In genomic region chr6:138499303-138499991, GRCh38 we compare ENCODE assay signal across 8 cellular contexts. TPM values are rescaled to one million over a fixed set of nuclear protein-coding genes. Genes with fewer than 3 reads are reported as not detected.
DNase-seq lines count a peak whose midpoint lies in the region; ATAC-seq and TF ChIP-seq lines count a peak whose summit lies in the region.

A gene with protein sequence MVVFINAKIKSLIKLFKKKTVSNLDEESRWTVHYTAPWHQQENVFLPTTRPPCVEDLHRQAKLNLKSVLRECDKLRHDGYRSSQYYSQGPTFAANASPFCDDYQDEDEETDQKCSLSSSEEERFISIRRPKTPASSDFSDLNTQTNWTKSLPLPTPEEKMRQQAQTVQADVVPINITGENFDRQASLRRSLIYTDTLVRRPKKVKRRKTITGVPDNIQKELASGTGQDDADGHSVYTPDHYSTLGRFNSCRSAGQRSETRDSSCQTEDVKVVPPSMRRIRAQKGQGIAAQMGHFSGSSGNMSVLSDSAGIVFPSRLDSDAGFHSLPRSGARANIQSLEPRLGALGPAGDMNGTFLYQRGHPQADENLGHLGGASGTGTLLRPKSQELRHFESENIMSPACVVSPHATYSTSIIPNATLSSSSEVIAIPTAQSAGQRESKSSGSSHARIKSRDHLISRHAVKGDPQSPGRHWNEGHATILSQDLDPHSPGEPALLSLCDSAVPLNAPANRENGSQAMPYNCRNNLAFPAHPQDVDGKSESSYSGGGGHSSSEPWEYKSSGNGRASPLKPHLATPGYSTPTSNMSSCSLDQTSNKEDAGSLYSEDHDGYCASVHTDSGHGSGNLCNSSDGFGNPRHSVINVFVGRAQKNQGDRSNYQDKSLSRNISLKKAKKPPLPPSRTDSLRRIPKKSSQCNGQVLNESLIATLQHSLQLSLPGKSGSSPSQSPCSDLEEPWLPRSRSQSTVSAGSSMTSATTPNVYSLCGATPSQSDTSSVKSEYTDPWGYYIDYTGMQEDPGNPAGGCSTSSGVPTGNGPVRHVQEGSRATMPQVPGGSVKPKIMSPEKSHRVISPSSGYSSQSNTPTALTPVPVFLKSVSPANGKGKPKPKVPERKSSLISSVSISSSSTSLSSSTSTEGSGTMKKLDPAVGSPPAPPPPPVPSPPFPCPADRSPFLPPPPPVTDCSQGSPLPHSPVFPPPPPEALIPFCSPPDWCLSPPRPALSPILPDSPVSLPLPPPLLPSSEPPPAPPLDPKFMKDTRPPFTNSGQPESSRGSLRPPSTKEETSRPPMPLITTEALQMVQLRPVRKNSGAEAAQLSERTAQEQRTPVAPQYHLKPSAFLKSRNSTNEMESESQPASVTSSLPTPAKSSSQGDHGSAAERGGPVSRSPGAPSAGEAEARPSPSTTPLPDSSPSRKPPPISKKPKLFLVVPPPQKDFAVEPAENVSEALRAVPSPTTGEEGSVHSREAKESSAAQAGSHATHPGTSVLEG (N-terminal part only) (minus strand): TSS chr6:138499494. CDS start chr6:138499290, 204 bp downstream.

- no peak within 1 kb of the TSS for H2AFZ ChIP-seq in fibroblast of lung (ENCODE audit: low read length)

- H3K4me1 ChIP-seq in fibroblast of lung (ENCODE audit: control insufficient read depth, extremely low read depth, insufficient read depth, low read length): no peaks in the 10 kb centered on the region
- H3K4me1 ChIP-seq in sigmoid colon: peaks cover 0 to 11% (median 0%) of the 10 kb centered on the region in 4 donors
- no peaks in the 10 kb centered on the region for H3K4me1 ChIP-seq in aorta (ENCODE audit: control insufficient read depth in 1 of 2, insufficient read depth in 2 of 2, low read length in 2 of 2)

- peak; percentile 94 for ATAC-seq in GM18517 (IDR thresholded peaks at IDR 0.05; ENCODE audit: unreplicated experiment)
- peak; percentile 94 for ATAC-seq in HG02798 (IDR thresholded peaks at IDR 0.05; ENCODE audit: poor library complexity, unreplicated experiment)
- no peak for ATAC-seq in aorta (ENCODE audit: low FRiP score)

- H3K9ac ChIP-seq in fibroblast of lung (ENCODE audit: insufficient read depth, low read length): no peak within 1 kb of the TSS

- no peaks in the 10 kb centered on the region for H3K79me2 ChIP-seq in fibroblast of lung (ENCODE audit: control insufficient read depth, insufficient read depth, low read length)

- H3K4me3 Mint-ChIP-seq in nephron progenitor cell: peak within 1 kb of the TSS; percentile 71

- no peak within 1 kb of the TSS for H3K4me2 ChIP-seq in fibroblast of lung (ENCODE audit: extremely low read depth, insufficient read depth, low read length)

- no peaks in the 10 kb centered on the region for H4K20me1 ChIP-seq in fibroblast of lung (ENCODE audit: control insufficient read depth, extremely low read depth, insufficient read depth, low read length)

- H3K27me3 ChIP-seq in fibroblast of lung (ENCODE audit: control insufficient read depth, insufficient read depth, low read length) (no peaks in the 10 kb centered on the region), sigmoid colon (no peaks in the 10 kb centered on the region), aorta (ENCODE audit: control insufficient read depth in 1 of 2, insufficient read depth in 2 of 2, low read length in 1 of 2) (no peaks in the 10 kb centered on the region)

- H3K27ac ChIP-seq in fibroblast of lung (ENCODE audit: insufficient read depth, low read length): no peak within 1 kb of the TSS
- H3K27ac ChIP-seq in sigmoid colon: peak within 1 kb of the TSS in 1 of 4 donors; percentile 19
- H3K27ac ChIP-seq in aorta (ENCODE audit: low read depth in 1 of 2, low read length in 2 of 2): no peak within 1 kb of the TSS

- H3K36me3 ChIP-seq in fibroblast of lung (ENCODE audit: control insufficient read depth, insufficient read depth, low read length) (no peaks in the 10 kb centered on the region), sigmoid colon (no peaks in the 10 kb centered on the region), aorta (ENCODE audit: control insufficient read depth in 1 of 2, insufficient read depth in 2 of 2, low read length in 1 of 2) (no peaks in the 10 kb centered on the region)

- intact Hi-C loops in sigmoid colon (cut with DNase I): no loop called here
- intact Hi-C loops in aorta (cut with DNase I): no loop called here

- no peak for TF ChIP-seq EP300 in sigmoid colon (IDR thresholded peaks at IDR 0.05)

- H3K9me3 ChIP-seq in fibroblast of lung (ENCODE audit: control insufficient read depth, insufficient read depth, low read depth, low read length) (no peaks in the 10 kb centered on the region), sigmoid colon (no peaks in the 10 kb centered on the region), aorta (ENCODE audit: control insufficient read depth, low read length) (no peaks in the 10 kb centered on the region)

- TF ChIP-seq CTCF in fibroblast of lung (conservative IDR thresholded peaks at IDR 0.05 in 1 of 2, IDR thresholded peaks at IDR 0.05 in 1 of 2; ENCODE audit: low read depth in 1 of 2, low read length in 2 of 2) (no peak), nephron progenitor cell (IDR thresholded peaks at IDR 0.05) (no peak), sigmoid colon (IDR thresholded peaks at IDR 0.05) (no peak)

- peaks cover 9% of the 10 kb centered on the region for H3K27me3 Mint-ChIP-seq in nephron progenitor cell (ENCODE audit: low read depth, poor library complexity)

- H3K4me3 ChIP-seq in fibroblast of lung (replicated peaks in 1 of 4; ENCODE audit: control extremely low read depth in 1 of 4, insufficient read depth in 1 of 4, low read depth in 3 of 4, low read length in 4 of 4) (no peak within 1 kb of the TSS), sigmoid colon (no peak within 1 kb of the TSS), aorta (ENCODE audit: low read length in 2 of 2) (no peak within 1 kb of the TSS)

- H3K36me3 Mint-ChIP-seq in nephron progenitor cell (ENCODE audit: low read depth): peaks cover 18% of the 10 kb centered on the region

- DNase-seq in NCI-H446 treated with DMSO at 0.1 percent for 48 hours (lab: John Stamatoyannopoulos, UW) (peak; percentile 48), fibroblast of lung (ENCODE audit: low read depth in 2 of 2) (peak; percentile 6 to 71), nephron progenitor cell (peak; percentile 22), sigmoid colon (no peak), aorta (no peak)
- DNase-seq in activated CD4-positive, alpha-beta T cell treated with anti-CD3 and anti-CD28 coated beads, Interleukin-2, amount 50 U/mL, for 4 hours: no peak

- H3K27ac Mint-ChIP-seq in nephron progenitor cell: peak within 1 kb of the TSS; percentile 23

- 11 to 27% methylated on average over 8 of the region's 8 CpGs for WGBS in sigmoid colon, 2 donors
- WGBS in aorta, 2 donors: 77 to 84% methylated on average over 8 of the region's 8 CpGs

- peaks cover 59% of the 10 kb centered on the region for H3K4me1 Mint-ChIP-seq in nephron progenitor cell

- no peaks in the 10 kb centered on the region for H3K9me3 Mint-ChIP-seq in nephron progenitor cell

- no peak for TF ChIP-seq POLR2A in sigmoid colon (IDR thresholded peaks at IDR 0.05)

RNA-seq across cellular contexts. Expression of the gene that starts here (rescaled TPM):
- 10.0 and 10.6 TPM in 2 replicates for total RNA-seq in fibroblast of lung
- polyA plus RNA-seq in fibroblast of lung: 9.5 and 19.5 TPM in 2 replicates
- polyA plus RNA-seq in fibroblast of lung (2012): 7.6 and 9.5 TPM in 2 replicates
- polyA minus RNA-seq in fibroblast of lung (ENCODE audit: low replicate concordance): 40.6 and 42.8 TPM in 2 replicates
- 1 to 10 TPM; 6.5 to 8.6 (median 7.0) TPM for total RNA-seq in sigmoid colon
- polyA plus RNA-seq in sigmoid colon: 10 to 100 TPM; 13.2 to 17.5 (median 16.9) TPM
- total RNA-seq in aorta: 10 to 100 TPM; 10.9 to 25.2 TPM
- 1 to 10 TPM in 1 of 2 donors, under 1 TPM in 1; 0.56 to 5.4 TPM for polyA plus RNA-seq in aorta

Comparison
In these comparisons a context has a peak if more than half of its experiments do, and no peak if none do; other contexts are left out.
1. DNase-seq: peak in NCI-H446 treated with DMSO at 0.1 percent for 48 hours (single experiment), fibroblast of lung (2 of 2) and nephron progenitor cell (single experiment); none in activated CD4-positive, alpha-beta T cell treated with anti-CD3 and anti-CD28 coated beads, Interleukin-2, amount 50 U/mL, for 4 hours (0 of 2), sigmoid colon (single experiment) and aorta (0 of 2).